ENCODE assay signal across 9 cellular contexts in genomic region chr15:80991446-80991845, GRCh38. TPM values are rescaled to one million over a fixed set of nuclear protein-coding genes. Genes with fewer than 3 reads are reported as not detected.
A peak's percentile ranks its signal among the peaks of the same experiment; 100 is the strongest.
DNase-seq lines count a peak whose midpoint lies in the region; ATAC-seq and TF ChIP-seq lines count a peak whose summit lies in the region.
"Had no signal": no experiment of that assay in that cellular context is flagged by ENCODE, and none has a peak within 500 bp of the region (broad histone marks: within the 10 kb centered on the region; RNA-seq: fewer than 3 reads in every experiment).

No MANE protein-coding gene starts in this region.

- peak; percentile 83 for DNase-seq in activated CD4-positive, alpha-beta T cell treated with anti-CD3 and anti-CD28 coated beads, Interleukin-2, amount 10 ng/mL, durations not matched to agents 24 days and 14 days
- no peak for DNase-seq in activated CD4-positive, alpha-beta T cell treated with anti-CD3 and anti-CD28 coated beads, Interleukin-2, amount 50 U/mL, for 4 hours
- peak; percentile 60 for DNase-seq in activated CD8-positive, alpha-beta T cell treated with anti-CD3 and anti-CD28 coated beads, Interleukin-2, amount 10 ng/mL, durations not matched to agents 7 days and 5 days
- DNase-seq in hepatic stellate cell (ENCODE audit: low spot score) = peak; percentile 65
- peak; percentile 80 to 86 for DNase-seq in tibial artery
- no peak for DNase-seq in SKM-1 treated with dmso at 0.1 percent for 144 hours (lab: John Stamatoyannopoulos, UW; ENCODE audit: unreplicated experiment)
- DNase-seq in mesothelial cell of epicardium (ENCODE audit: low spot score in 2 of 2, unreplicated experiment in 2 of 2) = no peak

- POLR2A ChIA-PET in activated CD8-positive, alpha-beta T cell treated with anti-CD3 and anti-CD28 coated beads, Interleukin-2, amount 10 ng/mL, durations not matched to agents 7 days and 5 days (lab: Charles Lee) = interaction anchor here (4.6 kb wide), 1 partner anchor 10 kb away, joined by 49 read pairs; the partner anchor contains the start of gene TLNRD1

- intact Hi-C loops in activated CD4-positive, alpha-beta T cell treated with anti-CD3 and anti-CD28 coated beads, Interleukin-2, amount 10 ng/mL, durations not matched to agents 24 days and 14 days (cut with micrococcal nuclease) = no loop called here
- intact Hi-C loops in tibial artery (cut with DNase I; ENCODE audit: low total_unique reads) = no loop called here

- H3K27me3 ChIP-seq in tibial artery = no peaks in the 10 kb centered on the region

- H3K4me1 Mint-ChIP-seq in activated CD4-positive, alpha-beta T cell treated with anti-CD3 and anti-CD28 coated beads, Interleukin-2, amount 10 ng/mL, durations not matched to agents 24 days and 14 days = peaks cover 47% of the 10 kb centered on the region
- H3K4me1 Mint-ChIP-seq in activated CD8-positive, alpha-beta T cell treated with anti-CD3 and anti-CD28 coated beads, Interleukin-2, amount 10 ng/mL, durations not matched to agents 7 days and 5 days (ENCODE audit: low read depth) = peaks cover 58% of the 10 kb centered on the region
- H3K4me1 Mint-ChIP-seq in mesothelial cell of epicardium = peaks cover 19% of the 10 kb centered on the region

- H3K36me3 Mint-ChIP-seq in activated CD4-positive, alpha-beta T cell treated with anti-CD3 and anti-CD28 coated beads, Interleukin-2, amount 10 ng/mL, durations not matched to agents 24 days and 14 days (ENCODE audit: low read depth) = peaks cover 17% of the 10 kb centered on the region
- H3K36me3 Mint-ChIP-seq in activated CD8-positive, alpha-beta T cell treated with anti-CD3 and anti-CD28 coated beads, Interleukin-2, amount 10 ng/mL, durations not matched to agents 7 days and 5 days (ENCODE audit: low read depth) = peaks cover 25% of the 10 kb centered on the region
- H3K36me3 Mint-ChIP-seq in mesothelial cell of epicardium = no peaks in the 10 kb centered on the region

- H3K27me3 Mint-ChIP-seq in activated CD4-positive, alpha-beta T cell treated with anti-CD3 and anti-CD28 coated beads, Interleukin-2, amount 10 ng/mL, durations not matched to agents 24 days and 14 days = no peaks in the 10 kb centered on the region
- H3K27me3 Mint-ChIP-seq in activated CD8-positive, alpha-beta T cell treated with anti-CD3 and anti-CD28 coated beads, Interleukin-2, amount 10 ng/mL, durations not matched to agents 7 days and 5 days (ENCODE audit: low read depth) = no peaks in the 10 kb centered on the region
- H3K27me3 Mint-ChIP-seq in mesothelial cell of epicardium (ENCODE audit: low read depth) = no peaks in the 10 kb centered on the region
- H3K27me3 Mint-ChIP-seq: activated naive CD4-positive, alpha-beta T cell treated with anti-CD3 and anti-CD28 coated beads, Interleukin-2, amount 50 U/mL, for 24 hours had no signal

- H3K9me3 ChIP-seq in tibial artery = no peaks in the 10 kb centered on the region

- peak overlapping the region; percentile 89 to 92 for H3K27ac ChIP-seq in tibial artery

- no peaks in the 10 kb centered on the region for H3K36me3 ChIP-seq in tibial artery

- no peak for ATAC-seq in activated CD8-positive, alpha-beta T cell treated with anti-CD3 and anti-CD28 coated beads, Interleukin-2, amount 10 ng/mL, durations not matched to agents 7 days and 5 days
- no peak for ATAC-seq in GM18861 (IDR thresholded peaks at IDR 0.05; ENCODE audit: unreplicated experiment)

- no peak for TF ChIP-seq CTCF in tibial artery (IDR thresholded peaks at IDR 0.05)
- no peak for TF ChIP-seq CTCF in mesothelial cell of epicardium (IDR thresholded peaks at IDR 0.05; ENCODE audit: unreplicated experiment)

- H3K4me3 Mint-ChIP-seq in activated CD4-positive, alpha-beta T cell treated with anti-CD3 and anti-CD28 coated beads, Interleukin-2, amount 10 ng/mL, durations not matched to agents 24 days and 14 days = peak overlapping the region; percentile 13
- no peak overlapping the region for H3K4me3 Mint-ChIP-seq in activated CD8-positive, alpha-beta T cell treated with anti-CD3 and anti-CD28 coated beads, Interleukin-2, amount 10 ng/mL, durations not matched to agents 7 days and 5 days
- no peak overlapping the region for H3K4me3 Mint-ChIP-seq in mesothelial cell of epicardium
- H3K4me3 Mint-ChIP-seq: activated naive CD4-positive, alpha-beta T cell treated with anti-CD3 and anti-CD28 coated beads, Interleukin-2, amount 50 U/mL, for 24 hours had no signal

- H3K27ac Mint-ChIP-seq in activated CD4-positive, alpha-beta T cell treated with anti-CD3 and anti-CD28 coated beads, Interleukin-2, amount 10 ng/mL, durations not matched to agents 24 days and 14 days = peak overlapping the region; percentile 66
- H3K27ac Mint-ChIP-seq in activated CD8-positive, alpha-beta T cell treated with anti-CD3 and anti-CD28 coated beads, Interleukin-2, amount 10 ng/mL, durations not matched to agents 7 days and 5 days = peak overlapping the region; percentile 39
- H3K27ac Mint-ChIP-seq in mesothelial cell of epicardium = no peak overlapping the region
- H3K27ac Mint-ChIP-seq: activated naive CD4-positive, alpha-beta T cell treated with anti-CD3 and anti-CD28 coated beads, Interleukin-2, amount 50 U/mL, for 24 hours had no signal

- CTCF ChIA-PET in activated CD8-positive, alpha-beta T cell treated with anti-CD3 and anti-CD28 coated beads, Interleukin-2, amount 10 ng/mL, durations not matched to agents 7 days and 5 days (lab: Charles Lee) = interaction anchor here (0.6 to 4.4 kb wide), 12 partner anchors 9 to 277 kb away, joined by 3 to 44 read pairs (median 4); partner anchors contain the start of gene TLNRD1

- peaks cover 0 to 40% (median 23%) of the 10 kb centered on the region in 4 donors for H3K4me1 ChIP-seq in tibial artery

- no peaks in the 10 kb centered on the region for H3K9me3 Mint-ChIP-seq in activated CD4-positive, alpha-beta T cell treated with anti-CD3 and anti-CD28 coated beads, Interleukin-2, amount 10 ng/mL, durations not matched to agents 24 days and 14 days
- H3K9me3 Mint-ChIP-seq in activated CD8-positive, alpha-beta T cell treated with anti-CD3 and anti-CD28 coated beads, Interleukin-2, amount 10 ng/mL, durations not matched to agents 7 days and 5 days (ENCODE audit: insufficient read depth) = no peaks in the 10 kb centered on the region
- no peaks in the 10 kb centered on the region for H3K9me3 Mint-ChIP-seq in mesothelial cell of epicardium
- H3K9me3 Mint-ChIP-seq: activated naive CD4-positive, alpha-beta T cell treated with anti-CD3 and anti-CD28 coated beads, Interleukin-2, amount 50 U/mL, for 24 hours had no signal

- no peak overlapping the region for H3K4me3 ChIP-seq in tibial artery

RNA-seq across cellular contexts. Expression of gene MESD, which starts 1.8 kb away (rescaled TPM):
- total RNA-seq in activated CD4-positive, alpha-beta T cell treated with anti-CD3 and anti-CD28 coated beads, Interleukin-2, amount 10 ng/mL, durations not matched to agents 24 days and 14 days = 27.1 and 27.6 TPM in 2 replicates
- 10 to 100 TPM; 27.0 to 27.4 TPM for total RNA-seq in activated CD8-positive, alpha-beta T cell treated with anti-CD3 and anti-CD28 coated beads, Interleukin-2, amount 10 ng/mL, durations not matched to agents 7 days and 5 days
- 33.6 to 35.2 TPM (median 34.9 TPM) in 3 replicates for total RNA-seq in mesothelial cell of epicardium

RNA-seq across cellular contexts. Expression of gene TLNRD1, which starts 9.3 kb away (rescaled TPM):
- total RNA-seq in activated CD4-positive, alpha-beta T cell treated with anti-CD3 and anti-CD28 coated beads, Interleukin-2, amount 10 ng/mL, durations not matched to agents 24 days and 14 days = 25.6 and 25.8 TPM in 2 replicates
- 10 to 100 TPM; 32.3 to 33.8 TPM for total RNA-seq in activated CD8-positive, alpha-beta T cell treated with anti-CD3 and anti-CD28 coated beads, Interleukin-2, amount 10 ng/mL, durations not matched to agents 7 days and 5 days
- total RNA-seq in mesothelial cell of epicardium = 12.3 to 13.3 TPM (median 13.0 TPM) in 3 replicates

Comparison
In these comparisons a context has a peak if more than half of its experiments do, and no peak if none do; other contexts are left out.
1. DNase-seq: peak in activated CD4-positive, alpha-beta T cell treated with anti-CD3 and anti-CD28 coated beads, Interleukin-2, amount 10 ng/mL, durations not matched to agents 24 days and 14 days (single experiment), activated CD8-positive, alpha-beta T cell treated with anti-CD3 and anti-CD28 coated beads, Interleukin-2, amount 10 ng/mL, durations not matched to agents 7 days and 5 days (single experiment), hepatic stellate cell (single experiment) and tibial artery (2 of 2); none in activated CD4-positive, alpha-beta T cell treated with anti-CD3 and anti-CD28 coated beads, Interleukin-2, amount 50 U/mL, for 4 hours (0 of 2), SKM-1 treated with dmso at 0.1 percent for 144 hours (single experiment) and mesothelial cell of epicardium (0 of 2).